ENCODE assay signal across 25 cellular contexts in genomic region chr7:149501651-149502050, GRCh38.
"Had no signal": no experiment of that assay in that cellular context is flagged by ENCODE, and none has a peak within 500 bp of the region (broad histone marks: within the 10 kb centered on the region; RNA-seq: fewer than 3 reads in every experiment).

No MANE protein-coding gene starts in this region.

- H3K27ac ChIP-seq: colonic mucosa, epithelial cell of prostate, esophagus squamous epithelium, gastrocnemius medialis, heart right ventricle, left lung, lower lobe of right lung had no signal

- H3K36me3 ChIP-seq: colonic mucosa, esophagus squamous epithelium, gastrocnemius medialis, heart right ventricle, left lung, lower lobe of right lung had no signal

- H3K27me3 ChIP-seq: colonic mucosa, gastrocnemius medialis, heart right ventricle, left lung had no signal

- ATAC-seq: effector memory CD8-positive, alpha-beta T cell; esophagus mucosa; gastrocnemius medialis; heart right ventricle; left cardiac atrium; left lung; left ventricle myocardium superior; lower lobe of right lung; mucosa of descending colon had no signal

- FAIRE-seq: endometrium, islet of Langerhans, keratinocyte had no signal

- H3K4me1 ChIP-seq: colonic mucosa had no signal

- DNase-seq: colonic mucosa; cortex of kidney; effector CD8-positive, alpha-beta T cell; effector memory CD8-positive, alpha-beta T cell; endodermal cell; erythroblast; esophagus squamous epithelium; foreskin fibroblast; foreskin melanocyte; gastrocnemius medialis; glutamatergic neuron; head of caudate nucleus; hippocampal formation; left cardiac atrium; left lung; lower lobe of right lung; mesenchymal stem cell; mucosa of descending colon had no signal

- H3K4me3 ChIP-seq: colonic mucosa, esophagus squamous epithelium, gastrocnemius medialis, heart right ventricle, left lung, lower lobe of right lung, mucosa of descending colon had no signal

- H3K9me3 ChIP-seq: colonic mucosa, lower lobe of right lung, mucosa of descending colon had no signal
